Comparison of ENCODE assay signal across 18 cellular contexts in genomic region chr7:139844779-139845442, GRCh38. TPM values are rescaled to one million over a fixed set of nuclear protein-coding genes. Genes with fewer than 3 reads are reported as not detected.
DNase-seq lines count a peak whose midpoint lies in the region; ATAC-seq, FAIRE-seq and TF ChIP-seq lines count a peak whose summit lies in the region.
"Had no signal": no experiment of that assay in that cellular context is flagged by ENCODE, and none has a peak within 500 bp of the region (broad histone marks: within the 10 kb centered on the region; RNA-seq: fewer than 3 reads in every experiment).

No MANE protein-coding gene starts in this region.

- H3K4me3 Mint-ChIP-seq in immature natural killer cell = no peak overlapping the region
- H3K4me3 Mint-ChIP-seq: H9 had no signal

- H3K36me3 ChIP-seq in PC-9 (ENCODE audit: low read depth) (no peaks in the 10 kb centered on the region), pancreas (no peaks in the 10 kb centered on the region), BE2C (no peaks in the 10 kb centered on the region), esophagus muscularis mucosa (no peaks in the 10 kb centered on the region)
- H3K36me3 ChIP-seq: BLaER1 had no signal

- H3K4me1 Mint-ChIP-seq in immature natural killer cell = peaks cover 57 to 64% of the 10 kb centered on the region in 2 donors
- H3K4me1 Mint-ChIP-seq: H9 had no signal

- H3K4me1 ChIP-seq in PC-9 (replicated peaks; ENCODE audit: insufficient read depth) (no peaks in the 10 kb centered on the region), pancreas (no peaks in the 10 kb centered on the region), BE2C (no peaks in the 10 kb centered on the region), esophagus muscularis mucosa (no peaks in the 10 kb centered on the region)

- CTCF ChIA-PET in PC-9 (lab: Charles Lee) = interaction anchor here (0.6 kb wide), 1 partner anchor 133 kb away, joined by 4 read pairs; no protein-coding TSS in a partner anchor

- TF ChIP-seq CTCF in PC-9 (conservative IDR thresholded peaks at IDR 0.05) (no peak), pancreas (IDR thresholded peaks at IDR 0.05) (no peak), BE2C (IDR thresholded peaks at IDR 0.05; ENCODE audit: low read depth, low read length) (no peak), esophagus muscularis mucosa (IDR thresholded peaks at IDR 0.05) (no peak)

- H3K79me2 ChIP-seq in PC-9 (ENCODE audit: low read depth) = no peaks in the 10 kb centered on the region

- POLR2A ChIA-PET in PC-9 (lab: Charles Lee; ENCODE audit: unreplicated experiment) = no interaction called here

- H3K4me2 ChIP-seq in PC-9 = no peak overlapping the region
- H3K4me2 ChIP-seq: BLaER1 had no signal

- BruUV-seq in PC-9 (replicated peaks; lab: Mats Ljungman, UMichigan) = no TSS peak

- H4K20me1 ChIP-seq in PC-9 (ENCODE audit: insufficient read depth) = no peaks in the 10 kb centered on the region
- H4K20me1 ChIP-seq: BLaER1 had no signal

- peaks cover 0 to 4% (median 0%) of the 10 kb centered on the region in 3 donors for H3K27me3 Mint-ChIP-seq in immature natural killer cell (ENCODE audit: low read depth in 3 of 3)

- WGBS in pancreas, 2 donors = 46 to 87% methylated on average over 4 of the region's 4 CpGs
- 71% methylated on average over 4 of the region's 4 CpGs for WGBS in esophagus muscularis mucosa

- H3K27ac Mint-ChIP-seq in immature natural killer cell = peak overlapping the region in 4 of 6 donors; percentile 11 to 79 (median 28)
- H3K27ac Mint-ChIP-seq: H9, IgD-negative memory B cell had no signal

- no peak for TF ChIP-seq POLR2A in esophagus muscularis mucosa (IDR thresholded peaks at IDR 0.05; ENCODE audit: low read depth)

- H3K9me3 Mint-ChIP-seq in immature natural killer cell = peaks cover 0 to 3% (median 0%) of the 10 kb centered on the region in 6 donors
- H3K9me3 Mint-ChIP-seq: H9, IgD-negative memory B cell had no signal

- peak; percentile 69 to 95 (median 86) for ATAC-seq in pancreas
- no peak for ATAC-seq in HG03280 (IDR thresholded peaks at IDR 0.05; ENCODE audit: unreplicated experiment)

- DNase-seq in LoVo (ENCODE audit: low spot score) (peak; percentile 15), PC-9 (no peak), immature natural killer cell (no peak), pancreas (peak in 3 of 6 donors; percentile 23 to 70 (median 57)), BE2C (no peak), esophagus muscularis mucosa (ENCODE audit: extremely low spot score) (no peak)
- DNase-seq: DMS153; H9; NCI-H1436 treated with DMSO at 0.1 percent for 48 hours; NCI-H2227 treated with DMSO at 0.1 percent for 48 hours; NCI-H524 treated with DMSO at 0.1 percent for 48 hours; NK-92 treated with Interleukin-12 subunit alpha and Interleukin-12 subunit beta, amount 100 ng/mL, for 24 hours; OCI-M1 had no signal

- 0 out of 2 replicates have a peak, but pooled peaks cover 3% of the 10 kb centered on the region for H3K27me3 ChIP-seq in PC-9 (ENCODE audit: insufficient read depth, low read depth)
- H3K27me3 ChIP-seq in pancreas = no peaks in the 10 kb centered on the region
- no peaks in the 10 kb centered on the region for H3K27me3 ChIP-seq in BE2C
- no peaks in the 10 kb centered on the region for H3K27me3 ChIP-seq in esophagus muscularis mucosa
- H3K27me3 ChIP-seq: BLaER1 had no signal

- H3K9me3 ChIP-seq in PC-9 (ENCODE audit: insufficient read depth, low read depth) (no peaks in the 10 kb centered on the region), pancreas (no peaks in the 10 kb centered on the region), BE2C (no peaks in the 10 kb centered on the region; the same call in 1 of the 2 replicates), esophagus muscularis mucosa (no peaks in the 10 kb centered on the region)

- H2AFZ ChIP-seq in PC-9 = 0 out of 2 replicates have a peak overlapping the region, but pooled peaks have one; percentile 41

- FAIRE-seq in pancreas (lab: Jason Lieb, UNC) = no peak
- FAIRE-seq: G401.6, GM12892 had no signal

- no peak overlapping the region for H3K27ac ChIP-seq in PC-9
- no peak overlapping the region for H3K27ac ChIP-seq in pancreas
- H3K27ac ChIP-seq in esophagus muscularis mucosa (replicated peaks in 1 of 4) = no peak overlapping the region
- H3K27ac ChIP-seq: BLaER1 had no signal

- no peak for TF ChIP-seq EP300 in esophagus muscularis mucosa (IDR thresholded peaks at IDR 0.05)

- peaks cover 6 to 16% (median 10%) of the 10 kb centered on the region in 3 donors for H3K36me3 Mint-ChIP-seq in immature natural killer cell

- intact Hi-C loops in PC-9 (cut with micrococcal nuclease; ENCODE audit: unreplicated experiment) (no loop called here), pancreas (cut with DNase I) (no loop called here), esophagus muscularis mucosa (cut with DNase I) (no loop called here)

- no peaks in the 10 kb centered on the region for H3K9me2 ChIP-seq in PC-9 (ENCODE audit: insufficient read depth)

- H3K4me3 ChIP-seq in PC-9 (no peak overlapping the region), pancreas (no peak overlapping the region), BE2C (ENCODE audit: low read depth, low read length) (no peak overlapping the region), esophagus muscularis mucosa (no peak overlapping the region)
- H3K4me3 ChIP-seq: BLaER1 had no signal

- no peaks in the 10 kb centered on the region for H3F3A ChIP-seq in PC-9 (ENCODE audit: insufficient read depth, low read depth)

RNA-seq across cellular contexts. Expression of gene TBXAS1, which starts 15.8 kb away (rescaled TPM):
- total RNA-seq in PC-9 (2021) (0.58 and 2.2 TPM in 2 replicates), pancreas (10 to 100 TPM in 1 of 6 donors, 1 to 10 TPM in 4, under 1 TPM in 1; 0.74 to 18.4 (median 2.6) TPM), esophagus muscularis mucosa (10 to 100 TPM in 3 of 4 donors, 1 to 10 TPM in 1; 9.8 to 31.3 (median 13.5) TPM)
- polyA plus RNA-seq in immature natural killer cell (10 to 100 TPM; 59.6 to 93.3 (median 68.7) TPM), pancreas (1 to 10 TPM; 1.5 to 2.3 TPM)
- 0.52 TPM for polyA plus RNA-seq in BE2C (2012; ENCODE audit: insufficient read depth, insufficient read length, low read depth)
